Comparison of ENCODE assay signal across 1 cellular context in the genomic region with DNA sequence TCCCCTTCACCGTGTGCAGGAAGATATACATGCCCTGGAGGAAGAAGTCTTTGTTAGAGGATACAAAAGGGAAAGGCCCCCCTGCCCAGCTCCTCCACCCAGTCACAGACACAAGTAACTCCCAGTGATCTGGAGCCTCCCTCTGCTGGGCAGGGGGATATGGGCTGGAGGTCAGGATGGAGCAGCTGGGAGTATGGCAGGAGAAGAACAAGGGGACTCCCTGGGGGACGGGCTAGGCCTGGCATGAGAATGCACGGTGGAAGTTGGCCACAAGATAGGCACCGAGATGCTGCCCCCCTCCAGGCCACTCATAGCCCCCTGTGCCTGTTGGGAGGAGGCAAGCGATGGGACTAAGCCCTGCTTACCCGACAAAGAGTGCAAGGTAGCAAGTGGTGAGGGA.
TF ChIP-seq lines count a peak whose summit lies in the region.

No MANE protein-coding gene starts in this region.

TF ChIP-seq in HepG2, 621 proteins besides CTCF, POLR2A, EP300 and RAD21 (continues in another document):
- no peak for TF ChIP-seq KDM1A (CRISPR knock-in tag; IDR thresholded peaks at IDR 0.05)
- TF ChIP-seq, protein P1, sequence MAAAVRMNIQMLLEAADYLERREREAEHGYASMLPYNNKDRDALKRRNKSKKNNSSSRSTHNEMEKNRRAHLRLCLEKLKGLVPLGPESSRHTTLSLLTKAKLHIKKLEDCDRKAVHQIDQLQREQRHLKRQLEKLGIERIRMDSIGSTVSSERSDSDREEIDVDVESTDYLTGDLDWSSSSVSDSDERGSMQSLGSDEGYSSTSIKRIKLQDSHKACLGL (CRISPR knock-in tag; IDR thresholded peaks at IDR 0.05) = no peak
- TF ChIP-seq, protein P2, sequence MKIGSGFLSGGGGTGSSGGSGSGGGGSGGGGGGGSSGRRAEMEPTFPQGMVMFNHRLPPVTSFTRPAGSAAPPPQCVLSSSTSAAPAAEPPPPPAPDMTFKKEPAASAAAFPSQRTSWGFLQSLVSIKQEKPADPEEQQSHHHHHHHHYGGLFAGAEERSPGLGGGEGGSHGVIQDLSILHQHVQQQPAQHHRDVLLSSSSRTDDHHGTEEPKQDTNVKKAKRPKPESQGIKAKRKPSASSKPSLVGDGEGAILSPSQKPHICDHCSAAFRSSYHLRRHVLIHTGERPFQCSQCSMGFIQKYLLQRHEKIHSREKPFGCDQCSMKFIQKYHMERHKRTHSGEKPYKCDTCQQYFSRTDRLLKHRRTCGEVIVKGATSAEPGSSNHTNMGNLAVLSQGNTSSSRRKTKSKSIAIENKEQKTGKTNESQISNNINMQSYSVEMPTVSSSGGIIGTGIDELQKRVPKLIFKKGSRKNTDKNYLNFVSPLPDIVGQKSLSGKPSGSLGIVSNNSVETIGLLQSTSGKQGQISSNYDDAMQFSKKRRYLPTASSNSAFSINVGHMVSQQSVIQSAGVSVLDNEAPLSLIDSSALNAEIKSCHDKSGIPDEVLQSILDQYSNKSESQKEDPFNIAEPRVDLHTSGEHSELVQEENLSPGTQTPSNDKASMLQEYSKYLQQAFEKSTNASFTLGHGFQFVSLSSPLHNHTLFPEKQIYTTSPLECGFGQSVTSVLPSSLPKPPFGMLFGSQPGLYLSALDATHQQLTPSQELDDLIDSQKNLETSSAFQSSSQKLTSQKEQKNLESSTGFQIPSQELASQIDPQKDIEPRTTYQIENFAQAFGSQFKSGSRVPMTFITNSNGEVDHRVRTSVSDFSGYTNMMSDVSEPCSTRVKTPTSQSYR (CRISPR knock-in tag; IDR thresholded peaks at IDR 0.05; ENCODE audit: borderline replicate concordance) = no peak
- no peak for TF ChIP-seq SNAI1 (CRISPR knock-in tag; IDR thresholded peaks at IDR 0.05; ENCODE audit: borderline replicate concordance)
- TF ChIP-seq, protein P3, sequence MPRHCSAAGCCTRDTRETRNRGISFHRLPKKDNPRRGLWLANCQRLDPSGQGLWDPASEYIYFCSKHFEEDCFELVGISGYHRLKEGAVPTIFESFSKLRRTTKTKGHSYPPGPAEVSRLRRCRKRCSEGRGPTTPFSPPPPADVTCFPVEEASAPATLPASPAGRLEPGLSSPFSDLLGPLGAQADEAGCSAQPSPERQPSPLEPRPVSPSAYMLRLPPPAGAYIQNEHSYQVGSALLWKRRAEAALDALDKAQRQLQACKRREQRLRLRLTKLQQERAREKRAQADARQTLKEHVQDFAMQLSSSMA (CRISPR knock-in tag; IDR thresholded peaks at IDR 0.05) = 0 out of 2 replicates have a peak, but pooled peaks have one; percentile 6
- TF ChIP-seq SMYD3 (CRISPR knock-in tag; IDR thresholded peaks at IDR 0.05) = no peak
- TF ChIP-seq, protein P4, sequence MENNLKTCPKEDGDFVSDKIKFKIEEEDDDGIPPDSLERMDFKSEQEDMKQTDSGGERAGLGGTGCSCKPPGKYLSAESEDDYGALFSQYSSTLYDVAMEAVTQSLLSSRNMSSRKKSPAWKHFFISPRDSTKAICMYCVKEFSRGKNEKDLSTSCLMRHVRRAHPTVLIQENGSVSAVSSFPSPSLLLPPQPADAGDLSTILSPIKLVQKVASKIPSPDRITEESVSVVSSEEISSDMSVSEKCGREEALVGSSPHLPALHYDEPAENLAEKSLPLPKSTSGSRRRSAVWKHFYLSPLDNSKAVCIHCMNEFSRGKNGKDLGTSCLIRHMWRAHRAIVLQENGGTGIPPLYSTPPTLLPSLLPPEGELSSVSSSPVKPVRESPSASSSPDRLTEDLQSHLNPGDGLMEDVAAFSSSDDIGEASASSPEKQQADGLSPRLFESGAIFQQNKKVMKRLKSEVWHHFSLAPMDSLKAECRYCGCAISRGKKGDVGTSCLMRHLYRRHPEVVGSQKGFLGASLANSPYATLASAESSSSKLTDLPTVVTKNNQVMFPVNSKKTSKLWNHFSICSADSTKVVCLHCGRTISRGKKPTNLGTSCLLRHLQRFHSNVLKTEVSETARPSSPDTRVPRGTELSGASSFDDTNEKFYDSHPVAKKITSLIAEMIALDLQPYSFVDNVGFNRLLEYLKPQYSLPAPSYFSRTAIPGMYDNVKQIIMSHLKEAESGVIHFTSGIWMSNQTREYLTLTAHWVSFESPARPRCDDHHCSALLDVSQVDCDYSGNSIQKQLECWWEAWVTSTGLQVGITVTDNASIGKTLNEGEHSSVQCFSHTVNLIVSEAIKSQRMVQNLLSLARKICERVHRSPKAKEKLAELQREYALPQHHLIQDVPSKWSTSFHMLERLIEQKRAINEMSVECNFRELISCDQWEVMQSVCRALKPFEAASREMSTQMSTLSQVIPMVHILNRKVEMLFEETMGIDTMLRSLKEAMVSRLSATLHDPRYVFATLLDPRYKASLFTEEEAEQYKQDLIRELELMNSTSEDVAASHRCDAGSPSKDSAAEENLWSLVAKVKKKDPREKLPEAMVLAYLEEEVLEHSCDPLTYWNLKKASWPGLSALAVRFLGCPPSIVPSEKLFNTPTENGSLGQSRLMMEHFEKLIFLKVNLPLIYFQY (CRISPR knock-in tag; IDR thresholded peaks at IDR 0.05; ENCODE audit: borderline replicate concordance) = no peak
- TF ChIP-seq, protein P5, sequence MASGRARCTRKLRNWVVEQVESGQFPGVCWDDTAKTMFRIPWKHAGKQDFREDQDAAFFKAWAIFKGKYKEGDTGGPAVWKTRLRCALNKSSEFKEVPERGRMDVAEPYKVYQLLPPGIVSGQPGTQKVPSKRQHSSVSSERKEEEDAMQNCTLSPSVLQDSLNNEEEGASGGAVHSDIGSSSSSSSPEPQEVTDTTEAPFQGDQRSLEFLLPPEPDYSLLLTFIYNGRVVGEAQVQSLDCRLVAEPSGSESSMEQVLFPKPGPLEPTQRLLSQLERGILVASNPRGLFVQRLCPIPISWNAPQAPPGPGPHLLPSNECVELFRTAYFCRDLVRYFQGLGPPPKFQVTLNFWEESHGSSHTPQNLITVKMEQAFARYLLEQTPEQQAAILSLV (CRISPR knock-in tag; IDR thresholded peaks at IDR 0.05; ENCODE audit: borderline replicate concordance) = no peak
- TF ChIP-seq, protein P6, sequence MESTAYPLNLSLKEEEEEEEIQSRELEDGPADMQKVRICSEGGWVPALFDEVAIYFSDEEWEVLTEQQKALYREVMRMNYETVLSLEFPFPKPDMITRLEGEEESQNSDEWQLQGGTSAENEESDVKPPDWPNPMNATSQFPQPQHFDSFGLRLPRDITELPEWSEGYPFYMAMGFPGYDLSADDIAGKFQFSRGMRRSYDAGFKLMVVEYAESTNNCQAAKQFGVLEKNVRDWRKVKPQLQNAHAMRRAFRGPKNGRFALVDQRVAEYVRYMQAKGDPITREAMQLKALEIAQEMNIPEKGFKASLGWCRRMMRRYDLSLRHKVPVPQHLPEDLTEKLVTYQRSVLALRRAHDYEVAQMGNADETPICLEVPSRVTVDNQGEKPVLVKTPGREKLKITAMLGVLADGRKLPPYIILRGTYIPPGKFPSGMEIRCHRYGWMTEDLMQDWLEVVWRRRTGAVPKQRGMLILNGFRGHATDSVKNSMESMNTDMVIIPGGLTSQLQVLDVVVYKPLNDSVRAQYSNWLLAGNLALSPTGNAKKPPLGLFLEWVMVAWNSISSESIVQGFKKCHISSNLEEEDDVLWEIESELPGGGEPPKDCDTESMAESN (CRISPR knock-in tag; conservative IDR thresholded peaks at IDR 0.05) = no peak
- TF ChIP-seq ARID2 (CRISPR knock-in tag; IDR thresholded peaks at IDR 0.05; ENCODE audit: borderline replicate concordance) = no peak
- TF ChIP-seq SYNCRIP (IDR thresholded peaks at IDR 0.05; ENCODE audit: insufficient read depth, low read depth, low read length) = no peak
- TF ChIP-seq, protein P7, sequence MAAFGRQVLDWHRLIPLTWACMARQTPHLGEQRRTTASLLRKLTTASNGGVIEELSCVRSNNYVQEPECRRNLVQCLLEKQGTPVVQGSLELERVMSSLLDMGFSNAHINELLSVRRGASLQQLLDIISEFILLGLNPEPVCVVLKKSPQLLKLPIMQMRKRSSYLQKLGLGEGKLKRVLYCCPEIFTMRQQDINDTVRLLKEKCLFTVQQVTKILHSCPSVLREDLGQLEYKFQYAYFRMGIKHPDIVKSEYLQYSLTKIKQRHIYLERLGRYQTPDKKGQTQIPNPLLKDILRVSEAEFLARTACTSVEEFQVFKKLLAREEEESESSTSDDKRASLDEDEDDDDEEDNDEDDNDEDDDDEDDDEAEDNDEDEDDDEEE (CRISPR knock-in tag; IDR thresholded peaks at IDR 0.05) = no peak
- TF ChIP-seq HNRNPK (IDR thresholded peaks at IDR 0.05; ENCODE audit: low read depth, low read length, poor library complexity, severe bottlenecking) = no peak
- TF ChIP-seq, protein P8, sequence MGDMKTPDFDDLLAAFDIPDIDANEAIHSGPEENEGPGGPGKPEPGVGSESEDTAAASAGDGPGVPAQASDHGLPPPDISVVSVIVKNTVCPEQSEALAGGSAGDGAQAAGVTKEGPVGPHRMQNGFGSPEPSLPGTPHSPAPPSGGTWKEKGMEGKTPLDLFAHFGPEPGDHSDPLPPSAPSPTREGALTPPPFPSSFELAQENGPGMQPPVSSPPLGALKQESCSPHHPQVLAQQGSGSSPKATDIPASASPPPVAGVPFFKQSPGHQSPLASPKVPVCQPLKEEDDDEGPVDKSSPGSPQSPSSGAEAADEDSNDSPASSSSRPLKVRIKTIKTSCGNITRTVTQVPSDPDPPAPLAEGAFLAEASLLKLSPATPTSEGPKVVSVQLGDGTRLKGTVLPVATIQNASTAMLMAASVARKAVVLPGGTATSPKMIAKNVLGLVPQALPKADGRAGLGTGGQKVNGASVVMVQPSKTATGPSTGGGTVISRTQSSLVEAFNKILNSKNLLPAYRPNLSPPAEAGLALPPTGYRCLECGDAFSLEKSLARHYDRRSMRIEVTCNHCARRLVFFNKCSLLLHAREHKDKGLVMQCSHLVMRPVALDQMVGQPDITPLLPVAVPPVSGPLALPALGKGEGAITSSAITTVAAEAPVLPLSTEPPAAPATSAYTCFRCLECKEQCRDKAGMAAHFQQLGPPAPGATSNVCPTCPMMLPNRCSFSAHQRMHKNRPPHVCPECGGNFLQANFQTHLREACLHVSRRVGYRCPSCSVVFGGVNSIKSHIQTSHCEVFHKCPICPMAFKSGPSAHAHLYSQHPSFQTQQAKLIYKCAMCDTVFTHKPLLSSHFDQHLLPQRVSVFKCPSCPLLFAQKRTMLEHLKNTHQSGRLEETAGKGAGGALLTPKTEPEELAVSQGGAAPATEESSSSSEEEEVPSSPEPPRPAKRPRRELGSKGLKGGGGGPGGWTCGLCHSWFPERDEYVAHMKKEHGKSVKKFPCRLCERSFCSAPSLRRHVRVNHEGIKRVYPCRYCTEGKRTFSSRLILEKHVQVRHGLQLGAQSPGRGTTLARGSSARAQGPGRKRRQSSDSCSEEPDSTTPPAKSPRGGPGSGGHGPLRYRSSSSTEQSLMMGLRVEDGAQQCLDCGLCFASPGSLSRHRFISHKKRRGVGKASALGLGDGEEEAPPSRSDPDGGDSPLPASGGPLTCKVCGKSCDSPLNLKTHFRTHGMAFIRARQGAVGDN (CRISPR knock-in tag; IDR thresholded peaks at IDR 0.05) = no peak
- TF ChIP-seq, protein P9, sequence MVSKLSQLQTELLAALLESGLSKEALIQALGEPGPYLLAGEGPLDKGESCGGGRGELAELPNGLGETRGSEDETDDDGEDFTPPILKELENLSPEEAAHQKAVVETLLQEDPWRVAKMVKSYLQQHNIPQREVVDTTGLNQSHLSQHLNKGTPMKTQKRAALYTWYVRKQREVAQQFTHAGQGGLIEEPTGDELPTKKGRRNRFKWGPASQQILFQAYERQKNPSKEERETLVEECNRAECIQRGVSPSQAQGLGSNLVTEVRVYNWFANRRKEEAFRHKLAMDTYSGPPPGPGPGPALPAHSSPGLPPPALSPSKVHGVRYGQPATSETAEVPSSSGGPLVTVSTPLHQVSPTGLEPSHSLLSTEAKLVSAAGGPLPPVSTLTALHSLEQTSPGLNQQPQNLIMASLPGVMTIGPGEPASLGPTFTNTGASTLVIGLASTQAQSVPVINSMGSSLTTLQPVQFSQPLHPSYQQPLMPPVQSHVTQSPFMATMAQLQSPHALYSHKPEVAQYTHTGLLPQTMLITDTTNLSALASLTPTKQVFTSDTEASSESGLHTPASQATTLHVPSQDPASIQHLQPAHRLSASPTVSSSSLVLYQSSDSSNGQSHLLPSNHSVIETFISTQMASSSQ (IDR thresholded peaks at IDR 0.05; ENCODE audit: low read depth) = no peak
- TF ChIP-seq, protein P9 (CRISPR knock-in tag; IDR thresholded peaks at IDR 0.05; ENCODE audit: borderline replicate concordance) = no peak
- no peak for TF ChIP-seq ZC3H13 (CRISPR knock-in tag; IDR thresholded peaks at IDR 0.05)
- TF ChIP-seq, protein P10, sequence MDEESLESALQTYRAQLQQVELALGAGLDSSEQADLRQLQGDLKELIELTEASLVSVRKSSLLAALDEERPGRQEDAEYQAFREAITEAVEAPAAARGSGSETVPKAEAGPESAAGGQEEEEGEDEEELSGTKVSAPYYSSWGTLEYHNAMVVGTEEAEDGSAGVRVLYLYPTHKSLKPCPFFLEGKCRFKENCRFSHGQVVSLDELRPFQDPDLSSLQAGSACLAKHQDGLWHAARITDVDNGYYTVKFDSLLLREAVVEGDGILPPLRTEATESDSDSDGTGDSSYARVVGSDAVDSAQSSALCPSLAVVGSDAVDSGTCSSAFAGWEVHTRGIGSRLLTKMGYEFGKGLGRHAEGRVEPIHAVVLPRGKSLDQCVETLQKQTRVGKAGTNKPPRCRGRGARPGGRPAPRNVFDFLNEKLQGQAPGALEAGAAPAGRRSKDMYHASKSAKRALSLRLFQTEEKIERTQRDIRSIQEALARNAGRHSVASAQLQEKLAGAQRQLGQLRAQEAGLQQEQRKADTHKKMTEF (CRISPR knock-in tag; IDR thresholded peaks at IDR 0.05) = no peak
- no peak for TF ChIP-seq HOXA5 (CRISPR knock-in tag; IDR thresholded peaks at IDR 0.05)
- no peak for TF ChIP-seq SMAD9 (CRISPR knock-in tag; IDR thresholded peaks at IDR 0.05)
- TF ChIP-seq SRSF1 (optimal IDR thresholded peaks at IDR 0.05; ENCODE audit: low read depth, low read length) = peak; percentile 0
- TF ChIP-seq, protein P11, sequence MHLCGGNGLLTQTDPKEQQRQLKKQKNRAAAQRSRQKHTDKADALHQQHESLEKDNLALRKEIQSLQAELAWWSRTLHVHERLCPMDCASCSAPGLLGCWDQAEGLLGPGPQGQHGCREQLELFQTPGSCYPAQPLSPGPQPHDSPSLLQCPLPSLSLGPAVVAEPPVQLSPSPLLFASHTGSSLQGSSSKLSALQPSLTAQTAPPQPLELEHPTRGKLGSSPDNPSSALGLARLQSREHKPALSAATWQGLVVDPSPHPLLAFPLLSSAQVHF (CRISPR knock-in tag; IDR thresholded peaks at IDR 0.05) = no peak
- TF ChIP-seq MATR3 (CRISPR knock-in tag; IDR thresholded peaks at IDR 0.05) = no peak
- no peak for TF ChIP-seq ZNF235 (CRISPR knock-in tag; IDR thresholded peaks at IDR 0.05; ENCODE audit: borderline replicate concordance)
- no peak for TF ChIP-seq SOX6 (IDR thresholded peaks at IDR 0.05)
- TF ChIP-seq SOX6 (CRISPR knock-in tag; IDR thresholded peaks at IDR 0.05) = no peak
- no peak; the same call in 1 of the 2 replicates for TF ChIP-seq ZNF772 (CRISPR knock-in tag; IDR thresholded peaks at IDR 0.05)
- TF ChIP-seq ZFP36 (IDR thresholded peaks at IDR 0.05; ENCODE audit: borderline replicate concordance, low read depth, low read length, partially characterized antibody) = no peak
